In the genomic region with DNA sequence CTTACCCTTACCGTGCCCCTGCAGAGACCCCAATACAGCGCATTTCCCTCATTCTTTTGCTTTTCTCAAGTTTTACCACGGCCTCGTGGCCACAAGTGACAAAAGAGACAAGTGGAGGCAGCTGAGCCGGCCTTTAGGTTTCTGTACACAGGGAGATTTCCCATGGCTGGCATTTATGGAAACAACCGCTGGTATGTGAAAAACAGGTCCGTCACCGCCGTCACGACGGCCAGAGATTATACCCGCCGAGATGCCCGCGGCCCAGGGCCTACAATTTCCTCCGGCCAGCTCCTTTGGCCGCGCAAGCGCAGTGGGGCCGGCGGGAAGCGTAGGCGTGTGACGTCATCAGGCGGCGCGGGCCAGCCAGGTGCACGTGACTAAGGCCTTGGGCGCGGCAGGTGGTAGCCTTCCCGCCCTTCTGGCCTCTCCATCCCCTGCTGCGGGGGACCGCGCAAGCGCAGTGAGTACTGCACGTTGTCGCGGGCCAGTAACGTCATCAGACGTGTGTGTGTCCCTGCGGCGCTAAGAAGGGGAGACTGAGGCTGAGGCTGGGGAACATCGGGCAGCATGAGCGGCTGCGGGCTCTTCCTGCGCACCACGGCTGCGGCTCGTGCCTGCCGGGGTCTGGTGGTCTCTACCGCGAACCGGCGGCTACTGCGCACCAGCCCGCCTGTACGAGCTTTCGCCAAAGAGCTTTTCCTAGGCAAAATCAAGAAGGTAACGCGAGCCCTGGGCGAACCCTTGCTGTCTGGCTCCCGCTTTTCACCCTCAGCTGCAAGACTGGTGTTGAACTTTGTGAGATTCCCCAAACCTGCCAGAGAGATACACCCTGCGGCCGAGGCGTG, we compare ENCODE assay signal across 1 cellular context.
TF ChIP-seq lines count a peak whose summit lies in the region.

Gene ACAD9, plus strand, starts transcription at position 496 of the 845 bp plus-strand sequence. Its CDS starts 72 bp downstream, at position 568.

TF ChIP-seq in WTC11, 78 proteins besides CTCF, POLR2A, EP300 and RAD21 (continued from another document):
- TF ChIP-seq ESRRA (CRISPR knock-in tag; IDR thresholded peaks at IDR 0.05; ENCODE audit: borderline replicate concordance) (peak; percentile 88), ZBTB21 (CRISPR knock-in tag; IDR thresholded peaks at IDR 0.05; ENCODE audit: borderline replicate concordance) (peak; percentile 94), ATF2 (CRISPR knock-in tag; IDR thresholded peaks at IDR 0.05; ENCODE audit: borderline replicate concordance, low read depth) (peak; percentile 86; the same call in 1 of the 2 replicates), E2F1 (CRISPR knock-in tag; IDR thresholded peaks at IDR 0.05) (peak; percentile 68), TEAD1 (CRISPR knock-in tag; IDR thresholded peaks at IDR 0.05) (peak; percentile 84), FOXP1 (CRISPR knock-in tag; IDR thresholded peaks at IDR 0.05; ENCODE audit: borderline replicate concordance) (peak; percentile 98)
- TF ChIP-seq, protein P1, sequence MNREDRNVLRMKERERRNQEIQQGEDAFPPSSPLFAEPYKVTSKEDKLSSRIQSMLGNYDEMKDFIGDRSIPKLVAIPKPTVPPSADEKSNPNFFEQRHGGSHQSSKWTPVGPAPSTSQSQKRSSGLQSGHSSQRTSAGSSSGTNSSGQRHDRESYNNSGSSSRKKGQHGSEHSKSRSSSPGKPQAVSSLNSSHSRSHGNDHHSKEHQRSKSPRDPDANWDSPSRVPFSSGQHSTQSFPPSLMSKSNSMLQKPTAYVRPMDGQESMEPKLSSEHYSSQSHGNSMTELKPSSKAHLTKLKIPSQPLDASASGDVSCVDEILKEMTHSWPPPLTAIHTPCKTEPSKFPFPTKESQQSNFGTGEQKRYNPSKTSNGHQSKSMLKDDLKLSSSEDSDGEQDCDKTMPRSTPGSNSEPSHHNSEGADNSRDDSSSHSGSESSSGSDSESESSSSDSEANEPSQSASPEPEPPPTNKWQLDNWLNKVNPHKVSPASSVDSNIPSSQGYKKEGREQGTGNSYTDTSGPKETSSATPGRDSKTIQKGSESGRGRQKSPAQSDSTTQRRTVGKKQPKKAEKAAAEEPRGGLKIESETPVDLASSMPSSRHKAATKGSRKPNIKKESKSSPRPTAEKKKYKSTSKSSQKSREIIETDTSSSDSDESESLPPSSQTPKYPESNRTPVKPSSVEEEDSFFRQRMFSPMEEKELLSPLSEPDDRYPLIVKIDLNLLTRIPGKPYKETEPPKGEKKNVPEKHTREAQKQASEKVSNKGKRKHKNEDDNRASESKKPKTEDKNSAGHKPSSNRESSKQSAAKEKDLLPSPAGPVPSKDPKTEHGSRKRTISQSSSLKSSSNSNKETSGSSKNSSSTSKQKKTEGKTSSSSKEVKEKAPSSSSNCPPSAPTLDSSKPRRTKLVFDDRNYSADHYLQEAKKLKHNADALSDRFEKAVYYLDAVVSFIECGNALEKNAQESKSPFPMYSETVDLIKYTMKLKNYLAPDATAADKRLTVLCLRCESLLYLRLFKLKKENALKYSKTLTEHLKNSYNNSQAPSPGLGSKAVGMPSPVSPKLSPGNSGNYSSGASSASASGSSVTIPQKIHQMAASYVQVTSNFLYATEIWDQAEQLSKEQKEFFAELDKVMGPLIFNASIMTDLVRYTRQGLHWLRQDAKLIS (CRISPR knock-in tag; IDR thresholded peaks at IDR 0.05; ENCODE audit: borderline replicate concordance): 0 out of 2 replicates have a peak, but pooled peaks have one; percentile 35
